In genomic region chr21:10570803-10571202, GRCh38 we compare ENCODE assay signal across 17 cellular contexts. TPM values are rescaled to one million over a fixed set of nuclear protein-coding genes. Genes with fewer than 3 reads are reported as not detected.
"Had no signal": no experiment of that assay in that cellular context is flagged by ENCODE, and none has a peak within 500 bp of the region (broad histone marks: within the 10 kb centered on the region; RNA-seq: fewer than 3 reads in every experiment).

No MANE protein-coding gene starts in this region.

RNA-seq across cellular contexts. Expression of gene TPTE, which starts 49.4 kb away (rescaled TPM):
- total RNA-seq: naive thymus-derived CD8-positive, alpha-beta T cell; natural killer cell treated with Interleukin-12 subunit alpha and Interleukin-12 subunit beta and Interleukin-15 and Interleukin-18, amount 100 ng/mL, for 72 hours; neural crest cell; occipital lobe; osteocyte; pancreas; posterior vena cava; pulmonary artery endothelial cell; right atrium auricular region; right lobe of liver; smooth muscle cell; spleen; suprapubic skin; transverse colon; ureter; vagina had no signal
- polyA plus RNA-seq: naive thymus-derived CD8-positive, alpha-beta T cell; smooth muscle cell; spleen; thymus had no signal
